Comparison of ENCODE assay signal across 2 cellular contexts in genomic region chr1:78101051-78101450, GRCh38.
TF ChIP-seq lines count a peak whose summit lies in the region.

No MANE protein-coding gene starts in this region.

TF ChIP-seq in SK-N-SH, 30 proteins besides CTCF, POLR2A, EP300 and RAD21:
- TF ChIP-seq MEF2A (IDR thresholded peaks at IDR 0.05; ENCODE audit: borderline replicate concordance, low read depth) (no peak), MXI1 (IDR thresholded peaks at IDR 0.05; ENCODE audit: low read depth, low read length) (no peak), GATA2 (CRISPR knock-in tag; IDR thresholded peaks at IDR 0.05) (no peak), TEAD4 (IDR thresholded peaks at IDR 0.05; ENCODE audit: borderline replicate concordance, insufficient read depth) (no peak), POLR2AphosphoS5 (IDR thresholded peaks at IDR 0.05; ENCODE audit: low read depth, low read length) (no peak)
- TF ChIP-seq, protein P1, sequence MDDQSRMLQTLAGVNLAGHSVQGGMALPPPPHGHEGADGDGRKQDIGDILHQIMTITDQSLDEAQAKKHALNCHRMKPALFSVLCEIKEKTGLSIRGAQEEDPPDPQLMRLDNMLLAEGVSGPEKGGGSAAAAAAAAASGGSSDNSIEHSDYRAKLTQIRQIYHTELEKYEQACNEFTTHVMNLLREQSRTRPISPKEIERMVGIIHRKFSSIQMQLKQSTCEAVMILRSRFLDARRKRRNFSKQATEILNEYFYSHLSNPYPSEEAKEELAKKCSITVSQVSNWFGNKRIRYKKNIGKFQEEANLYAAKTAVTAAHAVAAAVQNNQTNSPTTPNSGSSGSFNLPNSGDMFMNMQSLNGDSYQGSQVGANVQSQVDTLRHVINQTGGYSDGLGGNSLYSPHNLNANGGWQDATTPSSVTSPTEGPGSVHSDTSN (IDR thresholded peaks at IDR 0.05) = no peak
- TF ChIP-seq, protein P2, sequence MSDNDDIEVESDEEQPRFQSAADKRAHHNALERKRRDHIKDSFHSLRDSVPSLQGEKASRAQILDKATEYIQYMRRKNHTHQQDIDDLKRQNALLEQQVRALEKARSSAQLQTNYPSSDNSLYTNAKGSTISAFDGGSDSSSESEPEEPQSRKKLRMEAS (IDR thresholded peaks at IDR 0.05; ENCODE audit: low read depth) = no peak

TF ChIP-seq in SK-N-SH treated with all-trans-retinoic acid at 6 μM for 48 hours, 23 proteins besides CTCF, POLR2A, EP300 and RAD21:
- no peak for TF ChIP-seq ZFP30 (CRISPR knock-in tag; IDR thresholded peaks at IDR 0.05)
- TF ChIP-seq ZNF8 (CRISPR knock-in tag; IDR thresholded peaks at IDR 0.05) = no peak
- TF ChIP-seq TSHZ2 (CRISPR knock-in tag; IDR thresholded peaks at IDR 0.05) = no peak
- TF ChIP-seq, protein P3, sequence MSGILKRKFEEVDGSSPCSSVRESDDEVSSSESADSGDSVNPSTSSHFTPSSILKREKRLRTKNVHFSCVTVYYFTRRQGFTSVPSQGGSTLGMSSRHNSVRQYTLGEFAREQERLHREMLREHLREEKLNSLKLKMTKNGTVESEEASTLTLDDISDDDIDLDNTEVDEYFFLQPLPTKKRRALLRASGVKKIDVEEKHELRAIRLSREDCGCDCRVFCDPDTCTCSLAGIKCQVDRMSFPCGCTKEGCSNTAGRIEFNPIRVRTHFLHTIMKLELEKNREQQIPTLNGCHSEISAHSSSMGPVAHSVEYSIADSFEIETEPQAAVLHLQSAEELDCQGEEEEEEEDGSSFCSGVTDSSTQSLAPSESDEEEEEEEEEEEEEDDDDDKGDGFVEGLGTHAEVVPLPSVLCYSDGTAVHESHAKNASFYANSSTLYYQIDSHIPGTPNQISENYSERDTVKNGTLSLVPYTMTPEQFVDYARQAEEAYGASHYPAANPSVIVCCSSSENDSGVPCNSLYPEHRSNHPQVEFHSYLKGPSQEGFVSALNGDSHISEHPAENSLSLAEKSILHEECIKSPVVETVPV (CRISPR knock-in tag; IDR thresholded peaks at IDR 0.05) = no peak
- TF ChIP-seq ZNF565 (CRISPR knock-in tag; conservative IDR thresholded peaks at IDR 0.05; ENCODE audit: low read depth) = no peak
- no peak for TF ChIP-seq TOX (CRISPR knock-in tag; IDR thresholded peaks at IDR 0.05; ENCODE audit: borderline replicate concordance)
- no peak for TF ChIP-seq SNAI2 (CRISPR knock-in tag; IDR thresholded peaks at IDR 0.05)
- TF ChIP-seq ZNF70 (CRISPR knock-in tag; IDR thresholded peaks at IDR 0.05) = no peak
- TF ChIP-seq ZC3H10 (CRISPR knock-in tag; IDR thresholded peaks at IDR 0.05) = no peak
